In genomic region chr3:13563911-13564310, GRCh38 we compare ENCODE assay signal across 20 cellular contexts. TPM values are rescaled to one million over a fixed set of nuclear protein-coding genes. Genes with fewer than 3 reads are reported as not detected.
DNase-seq lines count a peak whose midpoint lies in the region; FAIRE-seq and TF ChIP-seq lines count a peak whose summit lies in the region.
"Had no signal": no experiment of that assay in that cellular context is flagged by ENCODE, and none has a peak within 500 bp of the region (broad histone marks: within the 10 kb centered on the region; RNA-seq: fewer than 3 reads in every experiment).

No MANE protein-coding gene starts in this region.

- no peak for FAIRE-seq in H54 (lab: Jason Lieb, UNC)

- H3K27ac ChIP-seq in KOPT-K1 (ENCODE audit: low read depth, low read length, poor library complexity, severe bottlenecking) (peak overlapping the region; percentile 64), SK-N-SH (ENCODE audit: low read depth in 2 of 2, low read length in 1 of 2) (peak overlapping the region in 1 of 2 experiments; percentile 95; a peak in 2 of 4 replicates), brain microvascular endothelial cell (no peak overlapping the region)
- H3K27ac ChIP-seq: 22Rv1, Peyer's patch had no signal

- WGBS in SK-N-SH (ENCODE audit: low lambda C conversion rate) = 17% methylated on average over 4 of the region's 5 CpGs

- peaks cover 0 to 60% of the 10 kb centered on the region in 2 experiments; a peak in 2 of 4 replicates for H3K4me1 ChIP-seq in SK-N-SH (ENCODE audit: control insufficient read depth in 1 of 2, insufficient read depth in 2 of 2, low read depth in 1 of 2, low read length in 1 of 2)
- H3K4me1 ChIP-seq: Peyer's patch had no signal

- peak in 1 of 2 experiments; percentile 95; a peak in 2 of 4 replicates for TF ChIP-seq EP300 in SK-N-SH (IDR thresholded peaks at IDR 0.05; ENCODE audit: borderline replicate concordance in 1 of 2, low read depth in 1 of 2, low read length in 1 of 2)

- no peaks in the 10 kb centered on the region for H3K27me3 Mint-ChIP-seq in neural crest cell (ENCODE audit: low read depth)

- H3K9me3 Mint-ChIP-seq in neural crest cell = no peaks in the 10 kb centered on the region
- H3K9me3 Mint-ChIP-seq: GM23338, IgD-negative memory B cell had no signal

- CTCF ChIA-PET in SK-N-SH (lab: Yijun Ruan, JAX) = interaction anchor here (0.7 to 6.3 kb wide), 6 partner anchors 11 to 321 kb away, joined by 3 to 39 read pairs (median 5); partner anchors contain the start of gene FBLN2

- no peak overlapping the region for H3K4me2 ChIP-seq in SK-N-SH
- H3K4me2 ChIP-seq: GM23338 had no signal

- no peak for TF ChIP-seq POLR2A in H54 (IDR thresholded peaks at IDR 0.05; ENCODE audit: low read depth, low read length)

- H3K4me3 ChIP-seq in SK-N-SH (ENCODE audit: low read depth in 2 of 2, low read length in 1 of 2) (no peak overlapping the region), brain microvascular endothelial cell (ENCODE audit: low read depth, low read length) (no peak overlapping the region)
- H3K4me3 ChIP-seq: GM23338, Peyer's patch had no signal

- H3K36me3 ChIP-seq in KOPT-K1 (ENCODE audit: insufficient read depth, low read length) (no peaks in the 10 kb centered on the region), SK-N-SH (replicated peaks in 1 of 2; ENCODE audit: control insufficient read depth in 1 of 2, insufficient read depth in 2 of 2, low read length in 1 of 2) (no peaks in the 10 kb centered on the region), brain microvascular endothelial cell (replicated peaks) (no peaks in the 10 kb centered on the region)
- H3K36me3 ChIP-seq: Peyer's patch had no signal

- POLR2A ChIA-PET in SK-N-SH (lab: Yijun Ruan, JAX) = interaction anchor here (1.2 to 3.8 kb wide), 4 partner anchors 9 to 38 kb away, joined by 3 to 41 read pairs (median 4); no protein-coding TSS in a partner anchor

- H3K36me3 Mint-ChIP-seq in neural crest cell (ENCODE audit: low read depth) = no peaks in the 10 kb centered on the region
- H3K36me3 Mint-ChIP-seq: IgD-negative memory B cell had no signal

- H3K9ac ChIP-seq in SK-N-SH = no peak overlapping the region

- no peaks in the 10 kb centered on the region for H3F3A ChIP-seq in SK-N-SH (replicated peaks; ENCODE audit: insufficient read depth)

- no peak for TF ChIP-seq RAD21 in SK-N-SH (IDR thresholded peaks at IDR 0.05; ENCODE audit: low read length)

- H2AFZ ChIP-seq in SK-N-SH (ENCODE audit: low read depth) = no peak overlapping the region
- H2AFZ ChIP-seq: GM23338 had no signal

- H3K79me2 ChIP-seq in SK-N-SH (ENCODE audit: insufficient read depth) = no peaks in the 10 kb centered on the region

- no peaks in the 10 kb centered on the region for H3K4me1 Mint-ChIP-seq in neural crest cell

- in situ Hi-C loops in brain microvascular endothelial cell (cut with HindIII; ENCODE audit: low pct_ligation_motif_present, low sequenced_read_pairs) = no loop called here

- H3K27ac Mint-ChIP-seq in neural crest cell (ENCODE audit: unreplicated experiment) = peak overlapping the region; percentile 11
- H3K27ac Mint-ChIP-seq: GM23338 had no signal

- TF ChIP-seq CTCF in SK-N-SH (IDR thresholded peaks at IDR 0.05) (no peak), neural crest cell (conservative IDR thresholded peaks at IDR 0.05) (no peak), brain microvascular endothelial cell (IDR thresholded peaks at IDR 0.05; ENCODE audit: low read depth, low read length, missing control alignments) (no peak)

- H4K20me1 ChIP-seq in SK-N-SH (ENCODE audit: insufficient read depth) = no peaks in the 10 kb centered on the region

- no peaks in the 10 kb centered on the region for H3K9me2 ChIP-seq in SK-N-SH

- H3K4me3 Mint-ChIP-seq in neural crest cell = no peak overlapping the region
- H3K4me3 Mint-ChIP-seq: GM23338, IgD-negative memory B cell had no signal

- H3K27me3 ChIP-seq in SK-N-SH (ENCODE audit: insufficient read depth) (no peaks in the 10 kb centered on the region), brain microvascular endothelial cell (replicated peaks) (no peaks in the 10 kb centered on the region)
- H3K27me3 ChIP-seq: Peyer's patch had no signal

- DNase-seq in DMS 273 (lab: John Stamatoyannopoulos, UW; ENCODE audit: unreplicated experiment) = peak; percentile 31
- DNase-seq in DMS 273 treated with DMSO at 0.1 percent for 48 hours (lab: John Stamatoyannopoulos, UW) = no peak
- peak; percentile 86 for DNase-seq in SK-N-SH
- DNase-seq in neural crest cell (ENCODE audit: low read depth, low spot score) = no peak
- DNase-seq in brain microvascular endothelial cell = no peak
- DNase-seq in H54 (ENCODE audit: insufficient read length, low spot score) = no peak
- DNase-seq in activated CD8-positive, alpha-beta memory T cell treated with anti-CD3 and anti-CD28 coated beads for 24 hours = no peak
- DNase-seq: DMS153; GDM1; Kasumi-1; NCI-H1105 treated with DMSO at 0.1 percent for 48 hours; NCI-H187 treated with DMSO at 0.1 percent for 48 hours; NCI-H526 treated with DMSO at 0.1 percent for 48 hours; NK-92 treated with Interleukin-12 subunit alpha and Interleukin-12 subunit beta, amount 100 ng/mL, for 24 hours; Peyer's patch; SHP77 treated with DMSO at 0.1 percent for 48 hours had no signal

- no peaks in the 10 kb centered on the region for H3K9me3 ChIP-seq in KOPT-K1 (ENCODE audit: insufficient read depth, low read length, poor library complexity, severe bottlenecking)
- no peaks in the 10 kb centered on the region for H3K9me3 ChIP-seq in SK-N-SH
- H3K9me3 ChIP-seq: Peyer's patch had no signal

TF ChIP-seq in SK-N-SH, 30 proteins besides CTCF, POLR2A, EP300 and RAD21:
- TF ChIP-seq MXI1 (IDR thresholded peaks at IDR 0.05; ENCODE audit: low read depth, low read length) (peak; percentile 37; the same call in 1 of the 2 replicates), SIN3A (IDR thresholded peaks at IDR 0.05; ENCODE audit: borderline replicate concordance, low read depth, low read length) (no peak), RFX5 (IDR thresholded peaks at IDR 0.05; ENCODE audit: low read length) (peak; percentile 91), CHD2 (IDR thresholded peaks at IDR 0.05; ENCODE audit: low read length, partially characterized antibody) (peak; percentile 45), FOXJ3 (CRISPR knock-in tag; IDR thresholded peaks at IDR 0.05) (peak; percentile 50; the same call in 1 of the 2 replicates), TCF12 (IDR thresholded peaks at IDR 0.05) (peak; percentile 42; the same call in 1 of the 2 replicates), GATA2 (CRISPR knock-in tag; IDR thresholded peaks at IDR 0.05) (peak; percentile 70), RCOR1 (IDR thresholded peaks at IDR 0.05; ENCODE audit: low read length) (peak; percentile 77)
- TF ChIP-seq, protein P1, sequence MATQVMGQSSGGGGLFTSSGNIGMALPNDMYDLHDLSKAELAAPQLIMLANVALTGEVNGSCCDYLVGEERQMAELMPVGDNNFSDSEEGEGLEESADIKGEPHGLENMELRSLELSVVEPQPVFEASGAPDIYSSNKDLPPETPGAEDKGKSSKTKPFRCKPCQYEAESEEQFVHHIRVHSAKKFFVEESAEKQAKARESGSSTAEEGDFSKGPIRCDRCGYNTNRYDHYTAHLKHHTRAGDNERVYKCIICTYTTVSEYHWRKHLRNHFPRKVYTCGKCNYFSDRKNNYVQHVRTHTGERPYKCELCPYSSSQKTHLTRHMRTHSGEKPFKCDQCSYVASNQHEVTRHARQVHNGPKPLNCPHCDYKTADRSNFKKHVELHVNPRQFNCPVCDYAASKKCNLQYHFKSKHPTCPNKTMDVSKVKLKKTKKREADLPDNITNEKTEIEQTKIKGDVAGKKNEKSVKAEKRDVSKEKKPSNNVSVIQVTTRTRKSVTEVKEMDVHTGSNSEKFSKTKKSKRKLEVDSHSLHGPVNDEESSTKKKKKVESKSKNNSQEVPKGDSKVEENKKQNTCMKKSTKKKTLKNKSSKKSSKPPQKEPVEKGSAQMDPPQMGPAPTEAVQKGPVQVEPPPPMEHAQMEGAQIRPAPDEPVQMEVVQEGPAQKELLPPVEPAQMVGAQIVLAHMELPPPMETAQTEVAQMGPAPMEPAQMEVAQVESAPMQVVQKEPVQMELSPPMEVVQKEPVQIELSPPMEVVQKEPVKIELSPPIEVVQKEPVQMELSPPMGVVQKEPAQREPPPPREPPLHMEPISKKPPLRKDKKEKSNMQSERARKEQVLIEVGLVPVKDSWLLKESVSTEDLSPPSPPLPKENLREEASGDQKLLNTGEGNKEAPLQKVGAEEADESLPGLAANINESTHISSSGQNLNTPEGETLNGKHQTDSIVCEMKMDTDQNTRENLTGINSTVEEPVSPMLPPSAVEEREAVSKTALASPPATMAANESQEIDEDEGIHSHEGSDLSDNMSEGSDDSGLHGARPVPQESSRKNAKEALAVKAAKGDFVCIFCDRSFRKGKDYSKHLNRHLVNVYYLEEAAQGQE (IDR thresholded peaks at IDR 0.05; ENCODE audit: low read depth, low read length) = no peak

RNA-seq across cellular contexts. Expression of gene FBLN2, which starts 15.0 kb away (rescaled TPM):
- polyA plus RNA-seq in SK-N-SH (2012; rRNA removed) = 4.8 and 5.2 TPM in 2 replicates
- polyA plus RNA-seq in SK-N-SH (2012; cell fraction: cytosol; rRNA removed) = 1.5 and 2.6 TPM in 2 replicates
- polyA plus RNA-seq in SK-N-SH (2012; cell fraction: nucleus; rRNA removed) = 4.4 and 5.2 TPM in 2 replicates
- 4.9 and 6.3 TPM in 2 replicates for total RNA-seq in neural crest cell

Comparison
In these comparisons a context has a peak if more than half of its experiments do, and no peak if none do; other contexts are left out.
1. DNase-seq: peak in DMS 273 (single experiment) and SK-N-SH (single experiment); none in DMS 273 treated with DMSO at 0.1 percent for 48 hours (single experiment), neural crest cell (single experiment), brain microvascular endothelial cell (single experiment), H54 (single experiment) and activated CD8-positive, alpha-beta memory T cell treated with anti-CD3 and anti-CD28 coated beads for 24 hours (single experiment).